ENCODE assay signal across 10 cellular contexts in the genomic region with DNA sequence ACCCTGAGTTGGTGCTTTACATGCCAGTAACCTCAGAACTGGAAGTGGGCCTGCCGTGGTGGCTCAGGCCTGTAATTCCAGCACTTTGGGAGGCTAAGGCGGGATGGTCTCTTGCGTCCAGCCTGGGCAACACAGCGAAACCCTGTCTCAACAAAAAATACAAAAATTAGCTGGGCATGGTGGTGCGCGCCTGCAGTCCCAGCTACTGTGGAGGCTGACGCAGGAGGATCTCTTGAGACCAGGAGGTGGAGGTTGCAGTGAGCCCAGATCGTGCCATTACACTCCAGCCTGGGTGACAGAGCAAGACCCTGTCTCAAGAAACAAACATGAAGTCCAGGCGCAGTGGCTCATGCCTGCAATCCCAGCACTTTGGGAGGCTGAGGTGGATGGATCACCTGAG. TPM values are rescaled to one million over a fixed set of nuclear protein-coding genes. Genes with fewer than 3 reads are reported as not detected.
DNase-seq lines count a peak whose midpoint lies in the region; ATAC-seq and TF ChIP-seq lines count a peak whose summit lies in the region.
"Not testable (repeated sequence)": the region's sequence is repeated elsewhere in the genome, so short reads cannot be mapped to it uniquely, and the experiment has no call there.
"Had no signal": no experiment of that assay in that cellular context is flagged by ENCODE, and none has a peak within 500 bp of the region (broad histone marks: within the 10 kb centered on the region; RNA-seq: fewer than 3 reads in every experiment).

No MANE protein-coding gene starts in this region.

- peaks cover 15% of the 10 kb centered on the region for H3K79me2 ChIP-seq in SU-DHL-6 (ENCODE audit: insufficient read depth, low read length)

- H3K9me2 ChIP-seq in SU-DHL-6 (replicated peaks; ENCODE audit: insufficient read depth, low read length) = not testable (repeated sequence)

- H3K4me2 ChIP-seq in SU-DHL-6 (ENCODE audit: low read depth, low read length, poor library complexity, severe bottlenecking) = peak overlapping the region; percentile 83

- not testable (repeated sequence) for TF ChIP-seq EP300 in transverse colon (IDR thresholded peaks at IDR 0.05; ENCODE audit: low read depth)

- not testable (repeated sequence) for H4K20me1 ChIP-seq in SU-DHL-6 (ENCODE audit: low read depth, low read length)

- not testable (repeated sequence) for H3K36me3 ChIP-seq in SU-DHL-6 (ENCODE audit: low read length)
- peaks cover 0 to 15% (median 5%) of the 10 kb centered on the region in 4 donors for H3K36me3 ChIP-seq in transverse colon

- peak overlapping the region; percentile 88 for H3K4me3 Mint-ChIP-seq in activated T-helper 1 cell treated with anti-CD3 and anti-CD28 coated beads, Interleukin-12 subunit alpha, Interleukin-12 subunit beta, Interleukin-2, Interleukin-4 antibody, amounts not matched to agents 30 ng/mL and 10 ng/mL and 1 ng/mL, durations not matched to agents 14 hours and 24 hours and 36 hours
- peak overlapping the region; percentile 97 to 99 for H3K4me3 Mint-ChIP-seq in effector memory CD8-positive, alpha-beta T cell
- H3K4me3 Mint-ChIP-seq in natural killer cell treated with Interleukin-12 subunit alpha and Interleukin-12 subunit beta and Interleukin-15 and Interleukin-18, amount 100 ng/mL, for 72 hours = peak overlapping the region; percentile 91

- not testable (repeated sequence) for TF ChIP-seq POLR2A in transverse colon (IDR thresholded peaks at IDR 0.05)

- H3K27ac Mint-ChIP-seq in activated T-helper 1 cell treated with anti-CD3 and anti-CD28 coated beads, Interleukin-12 subunit alpha, Interleukin-12 subunit beta, Interleukin-2, Interleukin-4 antibody, amounts not matched to agents 30 ng/mL and 10 ng/mL and 1 ng/mL, durations not matched to agents 14 hours and 24 hours and 36 hours = peak overlapping the region; percentile 88
- peak overlapping the region; percentile 89 for H3K27ac Mint-ChIP-seq in effector memory CD8-positive, alpha-beta T cell
- peak overlapping the region; percentile 97 for H3K27ac Mint-ChIP-seq in natural killer cell treated with Interleukin-12 subunit alpha and Interleukin-12 subunit beta and Interleukin-15 and Interleukin-18, amount 100 ng/mL, for 72 hours

- intact Hi-C loops in activated T-helper 1 cell treated with anti-CD3 and anti-CD28 coated beads, Interleukin-12 subunit alpha, Interleukin-12 subunit beta, Interleukin-2, Interleukin-4 antibody, amounts not matched to agents 30 ng/mL and 10 ng/mL and 1 ng/mL, durations not matched to agents 14 hours and 24 hours and 36 hours (cut with micrococcal nuclease) = loop anchor here (1.0 to 10.0 kb wide), 5 partner anchors 25 to 1548 kb away; a partner anchor contains a TSS
- intact Hi-C loops in transverse colon (cut with DNase I; ENCODE audit: low total_unique reads) = loop anchor here (5.0 kb wide), 1 partner anchor 79 kb away; a partner anchor contains a TSS

- H3K27me3 ChIP-seq in SU-DHL-6 (ENCODE audit: low read length); transverse colon: not testable (repeated sequence)

- H3K4me1 Mint-ChIP-seq in activated T-helper 1 cell treated with anti-CD3 and anti-CD28 coated beads, Interleukin-12 subunit alpha, Interleukin-12 subunit beta, Interleukin-2, Interleukin-4 antibody, amounts not matched to agents 30 ng/mL and 10 ng/mL and 1 ng/mL, durations not matched to agents 14 hours and 24 hours and 36 hours (ENCODE audit: low read depth) = peaks cover 49% of the 10 kb centered on the region
- peaks cover 47 to 50% of the 10 kb centered on the region in 2 donors for H3K4me1 Mint-ChIP-seq in effector memory CD8-positive, alpha-beta T cell (ENCODE audit: low read depth in 2 of 2)
- H3K4me1 Mint-ChIP-seq in natural killer cell treated with Interleukin-12 subunit alpha and Interleukin-12 subunit beta and Interleukin-15 and Interleukin-18, amount 100 ng/mL, for 72 hours (ENCODE audit: low read depth in 2 of 2) = peaks cover 36 to 41% of the 10 kb centered on the region in 2 donors

- peaks cover 20 to 31% (median 26%) of the 10 kb centered on the region in 4 donors for H3K4me1 ChIP-seq in transverse colon

- H3K36me3 Mint-ChIP-seq in activated T-helper 1 cell treated with anti-CD3 and anti-CD28 coated beads, Interleukin-12 subunit alpha, Interleukin-12 subunit beta, Interleukin-2, Interleukin-4 antibody, amounts not matched to agents 30 ng/mL and 10 ng/mL and 1 ng/mL, durations not matched to agents 14 hours and 24 hours and 36 hours (ENCODE audit: low read depth) = peaks cover 31% of the 10 kb centered on the region
- H3K36me3 Mint-ChIP-seq in effector memory CD8-positive, alpha-beta T cell (ENCODE audit: insufficient read depth) = peaks cover 67% of the 10 kb centered on the region
- H3K36me3 Mint-ChIP-seq in natural killer cell treated with Interleukin-12 subunit alpha and Interleukin-12 subunit beta and Interleukin-15 and Interleukin-18, amount 100 ng/mL, for 72 hours = not testable (repeated sequence)

- not testable (repeated sequence) for H2AFZ ChIP-seq in SU-DHL-6 (ENCODE audit: low read depth, low read length, severe bottlenecking)

- H3K27ac ChIP-seq in SU-DHL-6 (ENCODE audit: low read depth, low read length) (peak overlapping the region; percentile 87), transverse colon (peak overlapping the region; percentile 74 to 98 (median 93))

- H3K9me3 Mint-ChIP-seq in activated T-helper 1 cell treated with anti-CD3 and anti-CD28 coated beads, Interleukin-12 subunit alpha, Interleukin-12 subunit beta, Interleukin-2, Interleukin-4 antibody, amounts not matched to agents 30 ng/mL and 10 ng/mL and 1 ng/mL, durations not matched to agents 14 hours and 24 hours and 36 hours; effector memory CD8-positive, alpha-beta T cell; natural killer cell treated with Interleukin-12 subunit alpha and Interleukin-12 subunit beta and Interleukin-15 and Interleukin-18, amount 100 ng/mL, for 72 hours: not testable (repeated sequence)

- H3K9me3 ChIP-seq in SU-DHL-6 (ENCODE audit: insufficient read depth, low read length); transverse colon: not testable (repeated sequence)

- peak overlapping the region; percentile 74 for H3K4me3 ChIP-seq in GM12865 (ENCODE audit: low read depth, low read length)
- H3K4me3 ChIP-seq in SU-DHL-6 (ENCODE audit: insufficient read depth, low read length, poor library complexity, severe bottlenecking) = peak overlapping the region; percentile 63
- not testable (repeated sequence) for H3K4me3 ChIP-seq in transverse colon

- H3K27me3 Mint-ChIP-seq in activated T-helper 1 cell treated with anti-CD3 and anti-CD28 coated beads, Interleukin-12 subunit alpha, Interleukin-12 subunit beta, Interleukin-2, Interleukin-4 antibody, amounts not matched to agents 30 ng/mL and 10 ng/mL and 1 ng/mL, durations not matched to agents 14 hours and 24 hours and 36 hours (ENCODE audit: insufficient read depth); effector memory CD8-positive, alpha-beta T cell; natural killer cell treated with Interleukin-12 subunit alpha and Interleukin-12 subunit beta and Interleukin-15 and Interleukin-18, amount 100 ng/mL, for 72 hours: not testable (repeated sequence)

- ATAC-seq in effector memory CD8-positive, alpha-beta T cell (replicated peaks); natural killer cell treated with Interleukin-12 subunit alpha and Interleukin-12 subunit beta and Interleukin-15 and Interleukin-18, amount 100 ng/mL, for 72 hours: not testable (repeated sequence)

- H3F3A ChIP-seq in SU-DHL-6 (ENCODE audit: insufficient read depth) = peaks cover 38% of the 10 kb centered on the region

- peak overlapping the region; percentile 79 for H3K9ac ChIP-seq in SU-DHL-6 (ENCODE audit: low read length)

- in situ Hi-C loops in transverse colon (cut with MboI; ENCODE audit: low pct_ligation_motif_present in 1 of 4, low pct_unique_long_range_greater_than_20kb in 1 of 4, low sequenced_read_pairs in 3 of 4) = not testable (repeated sequence)

- not testable (repeated sequence) for DNase-seq in GM12865 (ENCODE audit: low read depth); activated T-helper 1 cell treated with anti-CD3 and anti-CD28 coated beads, Interleukin-12 subunit alpha, Interleukin-12 subunit beta, Interleukin-2, Interleukin-4 antibody, amounts not matched to agents 30 ng/mL and 10 ng/mL and 1 ng/mL, durations not matched to agents 14 hours and 24 hours and 36 hours (ENCODE audit: low spot score); effector memory CD8-positive, alpha-beta T cell; natural killer cell treated with Interleukin-12 subunit alpha and Interleukin-12 subunit beta and Interleukin-15 and Interleukin-18, amount 100 ng/mL, for 72 hours (ENCODE audit: low spot score); transverse colon

- WGBS in transverse colon (ENCODE audit: low coverage in 1 of 2), 2 donors = 87 to 91% methylated on average over 8 to 9 of the region's 9 CpGs

- TF ChIP-seq CTCF in GM12865 (IDR thresholded peaks at IDR 0.05; ENCODE audit: insufficient read depth, low read depth, low read length, missing control alignments); SU-DHL-6 (IDR thresholded peaks at IDR 0.05; ENCODE audit: insufficient read depth, low read length, poor library complexity, severe bottlenecking); transverse colon (IDR thresholded peaks at IDR 0.05): not testable (repeated sequence)

RNA-seq across cellular contexts. Expression of a gene that starts 0.8 kb away (rescaled TPM):
- 131 and 135 TPM in 2 replicates for total RNA-seq in activated T-helper 1 cell treated with anti-CD3 and anti-CD28 coated beads, Interleukin-12 subunit alpha, Interleukin-12 subunit beta, Interleukin-2, Interleukin-4 antibody, amounts not matched to agents 30 ng/mL and 10 ng/mL and 1 ng/mL, durations not matched to agents 14 hours and 24 hours and 36 hours
- total RNA-seq in natural killer cell treated with Interleukin-12 subunit alpha and Interleukin-12 subunit beta and Interleukin-15 and Interleukin-18, amount 100 ng/mL, for 72 hours = 10 to 100 TPM; 79.5 to 88.8 TPM
- 10 to 100 TPM in 2 of 4 donors, 1 to 10 TPM in 2; 1.2 to 17.2 (median 7.4) TPM for total RNA-seq in transverse colon
- total RNA-seq: bronchial epithelial cell, PC-3, SJSA1, smooth muscle cell had no signal

RNA-seq across cellular contexts. Expression of a gene that starts 1.4 kb away (rescaled TPM):
- 260 and 263 TPM in 2 replicates for total RNA-seq in activated T-helper 1 cell treated with anti-CD3 and anti-CD28 coated beads, Interleukin-12 subunit alpha, Interleukin-12 subunit beta, Interleukin-2, Interleukin-4 antibody, amounts not matched to agents 30 ng/mL and 10 ng/mL and 1 ng/mL, durations not matched to agents 14 hours and 24 hours and 36 hours
- 100 to 1,000 TPM; 317 to 378 TPM for total RNA-seq in natural killer cell treated with Interleukin-12 subunit alpha and Interleukin-12 subunit beta and Interleukin-15 and Interleukin-18, amount 100 ng/mL, for 72 hours
- total RNA-seq in transverse colon = 100 to 1,000 TPM in 3 of 4 donors, 10 to 100 TPM in 1; 83.0 to 251 (median 163) TPM

RNA-seq across cellular contexts. Expression of a gene that starts 11.3 kb away (rescaled TPM):
- total RNA-seq in activated T-helper 1 cell treated with anti-CD3 and anti-CD28 coated beads, Interleukin-12 subunit alpha, Interleukin-12 subunit beta, Interleukin-2, Interleukin-4 antibody, amounts not matched to agents 30 ng/mL and 10 ng/mL and 1 ng/mL, durations not matched to agents 14 hours and 24 hours and 36 hours = 30.7 and 31.6 TPM in 2 replicates
- 10 to 100 TPM; 25.9 to 47.8 TPM for total RNA-seq in natural killer cell treated with Interleukin-12 subunit alpha and Interleukin-12 subunit beta and Interleukin-15 and Interleukin-18, amount 100 ng/mL, for 72 hours
- total RNA-seq in transverse colon = 100 to 1,000 TPM in 2 of 4 donors, 10 to 100 TPM in 2; 37.8 to 470 (median 95.3) TPM

RNA-seq across cellular contexts. Expression of a gene that starts 12.4 kb away (rescaled TPM):
- total RNA-seq in activated T-helper 1 cell treated with anti-CD3 and anti-CD28 coated beads, Interleukin-12 subunit alpha, Interleukin-12 subunit beta, Interleukin-2, Interleukin-4 antibody, amounts not matched to agents 30 ng/mL and 10 ng/mL and 1 ng/mL, durations not matched to agents 14 hours and 24 hours and 36 hours = 0.62 and 0.81 TPM in 2 replicates
- 1 to 10 TPM; 2.3 to 4.9 TPM for total RNA-seq in natural killer cell treated with Interleukin-12 subunit alpha and Interleukin-12 subunit beta and Interleukin-15 and Interleukin-18, amount 100 ng/mL, for 72 hours
- 1 to 10 TPM in 1 of 4 donors, under 1 TPM in 3; 0.27 to 4.4 (median 0.43) TPM for total RNA-seq in transverse colon
- total RNA-seq: SJSA1 had no signal

RNA-seq across cellular contexts. Expression of a gene that starts 25.2 kb away (rescaled TPM):
- 84.1 and 86.2 TPM in 2 replicates for total RNA-seq in activated T-helper 1 cell treated with anti-CD3 and anti-CD28 coated beads, Interleukin-12 subunit alpha, Interleukin-12 subunit beta, Interleukin-2, Interleukin-4 antibody, amounts not matched to agents 30 ng/mL and 10 ng/mL and 1 ng/mL, durations not matched to agents 14 hours and 24 hours and 36 hours
- 100 to 1,000 TPM in 1 of 2 donors, 10 to 100 TPM in 1; 95.8 to 112 TPM for total RNA-seq in natural killer cell treated with Interleukin-12 subunit alpha and Interleukin-12 subunit beta and Interleukin-15 and Interleukin-18, amount 100 ng/mL, for 72 hours
- 100 to 1,000 TPM in 1 of 4 donors, 10 to 100 TPM in 3; 53.5 to 108 (median 75.9) TPM for total RNA-seq in transverse colon
